Comparison of ENCODE assay signal across 8 cellular contexts in genomic region chr3:101722394-101723173, GRCh38. TPM values are rescaled to one million over a fixed set of nuclear protein-coding genes. Genes with fewer than 3 reads are reported as not detected.
A peak's percentile ranks its signal among the peaks of the same experiment; 100 is the strongest.
DNase-seq lines count a peak whose midpoint lies in the region; ATAC-seq, FAIRE-seq and TF ChIP-seq lines count a peak whose summit lies in the region.

No MANE protein-coding gene starts in this region.

- FAIRE-seq in GM12878 (lab: Jason Lieb, UNC) = peak; percentile 86

- H3K27ac ChIP-seq in GM12878 (ENCODE audit: control insufficient read depth, insufficient read depth) = peak overlapping the region; percentile 92
- H3K27ac ChIP-seq in substantia nigra (ENCODE audit: low read depth, low read length, poor library complexity, severe bottlenecking) = no peak overlapping the region

- 1% methylated on average over 7 of the region's 7 CpGs for WGBS in GM12878 (ENCODE audit: insufficient coverage, insufficient replicate concordance, low lambda C conversion rate, missing lambda C conversion rate)

- intact Hi-C loops in GM12878 (cut with micrococcal nuclease; ENCODE audit: unreplicated experiment) = loop anchor here (10.0 kb wide), 1 partner anchor 222 kb away; no protein-coding TSS in a partner anchor
- intact Hi-C loops in left cardiac atrium (cut with DNase I) = no loop called here

- in situ Hi-C loops in GM12878 (cut with MboI) = no loop called here

- H3K79me2 ChIP-seq in GM12878 (ENCODE audit: control insufficient read depth, insufficient read depth, low read length) = peaks cover 20% of the 10 kb centered on the region

- TF ChIP-seq CTCF in GM12864 (IDR thresholded peaks at IDR 0.05; ENCODE audit: low read depth, low read length, missing control alignments) (no peak), GM12878 (IDR thresholded peaks at IDR 0.05 in 2 of 3, conservative IDR thresholded peaks at IDR 0.05 in 1 of 3; ENCODE audit: control insufficient read depth in 2 of 3, extremely low read depth in 1 of 3, insufficient read depth in 1 of 3, low read depth in 3 of 3, low read length in 3 of 3) (no peak), BE2C (IDR thresholded peaks at IDR 0.05; ENCODE audit: low read depth, low read length) (no peak)

- SMC1A ChIA-PET in GM12878 (lab: Charles Lee; ENCODE audit: uncharacterized antibody, unreplicated experiment) = interaction anchor here (0.6 to 2.2 kb wide), 3 partner anchors 21 to 50 kb away, joined by 4 to 9 read pairs (median 5); no protein-coding TSS in a partner anchor

- H3K27me3 ChIP-seq in GM12878 (replicated peaks in 1 of 2; ENCODE audit: control insufficient read depth in 2 of 2, insufficient read depth in 2 of 2, low read length in 1 of 2) (no peaks in the 10 kb centered on the region), BE2C (no peaks in the 10 kb centered on the region)

- no peaks in the 10 kb centered on the region for H3K36me3 ChIP-seq in GM12878 (ENCODE audit: control insufficient read depth in 2 of 2, insufficient read depth in 2 of 2, low read length in 1 of 2)
- H3K36me3 ChIP-seq in BE2C = peaks cover 13% of the 10 kb centered on the region

- CTCF ChIA-PET in GM12878 (lab: Yijun Ruan, JAX) = interaction anchor here (0.6 to 1.8 kb wide), 7 partner anchors 13 to 502 kb away, joined by 3 to 4 read pairs (median 3); partner anchors contain the start of gene RPL24

- no TSS peak for BruUV-seq in GM12878 (replicated peaks; lab: Mats Ljungman, UMichigan)

- no peak overlapping the region; the same call in 1 of the 2 replicates for H3K4me3 ChIP-seq in GM12864 (ENCODE audit: low read depth, low read length)
- H3K4me3 ChIP-seq in GM12878 = peak overlapping the region; percentile 59; the same call in 1 of the 2 replicates
- H3K4me3 ChIP-seq in BE2C (ENCODE audit: low read depth, low read length) = no peak overlapping the region

- RAD21 ChIA-PET in GM12878 (lab: Charles Lee; ENCODE audit: unreplicated experiment) = interaction anchor here (0.8 to 1.7 kb wide), 4 partner anchors 22 to 503 kb away, joined by 3 to 5 read pairs (median 4); no protein-coding TSS in a partner anchor

- H3K4me1 ChIP-seq in GM12878 (ENCODE audit: control insufficient read depth, insufficient read depth, low read length) (peaks cover 15% of the 10 kb centered on the region), BE2C (no peaks in the 10 kb centered on the region; the same call in 1 of the 2 replicates)

- TF ChIP-seq EP300 in GM12878 (IDR thresholded peaks at IDR 0.05; ENCODE audit: borderline replicate concordance in 1 of 2, control insufficient read depth in 1 of 2, low read depth in 2 of 2, low read length in 2 of 2) = peak in 1 of 2 experiments; percentile 81; a peak in 2 of 4 replicates

- TF ChIP-seq POLR2A in GM12878 (IDR thresholded peaks at IDR 0.05; ENCODE audit: low read depth, low read length) = no peak

- H3K9me3 ChIP-seq in GM12878 (replicated peaks; ENCODE audit: control insufficient read depth, insufficient read depth, low read length) (no peaks in the 10 kb centered on the region), BE2C (no peaks in the 10 kb centered on the region)

- no peak for TF ChIP-seq RAD21 in GM12878 (IDR thresholded peaks at IDR 0.05; ENCODE audit: insufficient read depth, low read depth, low read length)

- DNase-seq in GM12864 (ENCODE audit: low read depth) (peak; percentile 87), GM12878 (ENCODE audit: low read depth, low spot score) (peak; percentile 78), substantia nigra (lab: John Stamatoyannopoulos, UW) (no peak), NCI-H82 treated with DMSO at 0.1 percent for 48 hours (lab: John Stamatoyannopoulos, UW; ENCODE audit: unreplicated experiment) (no peak), BE2C (no peak), left cardiac atrium (no peak)

- peak overlapping the region; percentile 51; the same call in 1 of the 2 replicates for H3K9ac ChIP-seq in GM12878 (ENCODE audit: control insufficient read depth, insufficient read depth, low read length)

- ATAC-seq in GM21423 (IDR thresholded peaks at IDR 0.05; ENCODE audit: unreplicated experiment) (peak; percentile 50), HG03575 (IDR thresholded peaks at IDR 0.05; ENCODE audit: extremely low read depth, insufficient number of reproducible peaks, low FRiP score, unreplicated experiment) (peak; percentile 61), GM12878 (peak; percentile 57), left cardiac atrium (no peak)

- peak overlapping the region; percentile 88 for H3K4me2 ChIP-seq in GM12878 (ENCODE audit: control insufficient read depth, insufficient read depth)

- H2AFZ ChIP-seq in GM12878 (ENCODE audit: control insufficient read depth, low read depth, low read length) = peak overlapping the region; percentile 22

- POLR2A ChIA-PET in GM12878 (lab: Charles Lee) = interaction anchor here (0.5 to 1.0 kb wide), 6 partner anchors 21 to 142 kb away, joined by 3 to 4 read pairs (median 3); partner anchors contain the start of genes NXPE3 and RPL24

- no peaks in the 10 kb centered on the region for H4K20me1 ChIP-seq in GM12878 (ENCODE audit: control insufficient read depth, insufficient read depth)

RNA-seq across cellular contexts. Expression of gene CEP97, which starts 1.8 kb away (rescaled TPM):
- total RNA-seq in GM12878 (2013; cell fraction: nucleolus; rRNA removed) = 25.0 and 28.7 TPM in 2 replicates
- total RNA-seq in GM12878 (2014; rRNA removed) (9.4 and 10.1 TPM in 2 replicates), GM12878 (2014; rRNA removed; fragmentation: Illumina TruSeq; extraction: Trizol) (13.7 and 14.0 TPM in 2 replicates), GM12878 (2021) (11.5 and 11.7 TPM in 2 replicates), left cardiac atrium (1 to 10 TPM; 5.1 to 6.1 TPM)
- polyA plus RNA-seq in GM12878 (2011; ENCODE audit: low read depth) = 2.3 TPM
- polyA plus RNA-seq in GM12878 (2011; rRNA removed) (2.7 and 5.8 TPM in 2 replicates), GM12878 (2014; fragmentation: Illumina TruSeq; extraction: Trizol) (6.2 and 6.7 TPM in 2 replicates), GM12878 (2014; fragmentation: Nextera tagmentation; extraction: Ambion mirVana) (1 to 10 TPM; 1.9 to 4.3 TPM), GM12878 (2014; rRNA removed) (2.9 and 3.4 TPM in 2 replicates), GM12878 (2016; fragmentation: Nextera tagmentation; extraction: Ambion mirVana) (1 to 10 TPM; 5.4 to 6.5 TPM)
- 1.4 and 2.1 TPM in 2 replicates for polyA plus RNA-seq in GM12878 (2011; cell fraction: cytosol; rRNA removed)
- 2.2 and 5.1 TPM in 2 replicates for polyA plus RNA-seq in GM12878 (2011; cell fraction: nucleus; rRNA removed)
- 2.9 and 3.1 TPM in 2 replicates for polyA plus RNA-seq in GM12878 (2012)
- 6.4 and 10.5 TPM in 2 replicates for polyA minus RNA-seq in GM12878 (2011; rRNA and poly(A)+ RNA removed)
- 3.5 and 3.8 TPM in 2 replicates for polyA minus RNA-seq in GM12878 (2011; cell fraction: cytosol; rRNA and poly(A)+ RNA removed)
- polyA minus RNA-seq in GM12878 (2011; cell fraction: nucleus; rRNA and poly(A)+ RNA removed) = 4.2 and 4.8 TPM in 2 replicates
- polyA plus RNA-seq in BE2C (2012; ENCODE audit: insufficient read depth, insufficient read length, low read depth) = 4.7 TPM

RNA-seq across cellular contexts. Expression of gene RPL24, which starts 36.1 kb away (rescaled TPM):
- 234 and 239 TPM in 2 replicates for total RNA-seq in GM12878 (2013; cell fraction: nucleolus; rRNA removed)
- total RNA-seq in GM12878 (2014; rRNA removed) = 2,238 and 2,984 TPM in 2 replicates
- 2,534 and 2,672 TPM in 2 replicates for total RNA-seq in GM12878 (2014; rRNA removed; fragmentation: Illumina TruSeq; extraction: Trizol)
- total RNA-seq in GM12878 (2021) = 1,732 and 1,820 TPM in 2 replicates
- 1,487 TPM for polyA plus RNA-seq in GM12878 (2011; ENCODE audit: low read depth)
- 2,067 and 2,200 TPM in 2 replicates for polyA plus RNA-seq in GM12878 (2011; rRNA removed)
- polyA plus RNA-seq in GM12878 (2011; cell fraction: cytosol; rRNA removed) = 988 and 1,251 TPM in 2 replicates
- 683 and 939 TPM in 2 replicates for polyA plus RNA-seq in GM12878 (2011; cell fraction: nucleus; rRNA removed)
- polyA plus RNA-seq in GM12878 (2012) = 2,416 and 3,110 TPM in 2 replicates
- polyA plus RNA-seq in GM12878 (2014; fragmentation: Illumina TruSeq; extraction: Trizol) = 2,624 and 3,096 TPM in 2 replicates
- 1,000 to 10,000 TPM; 1,682 to 2,114 TPM for polyA plus RNA-seq in GM12878 (2014; fragmentation: Nextera tagmentation; extraction: Ambion mirVana)
- 4,115 and 6,051 TPM in 2 replicates for polyA plus RNA-seq in GM12878 (2014; rRNA removed)
- polyA plus RNA-seq in GM12878 (2016; fragmentation: Nextera tagmentation; extraction: Ambion mirVana) = 100 to 1,000 TPM; 898 to 965 TPM
- 372 and 616 TPM in 2 replicates for polyA minus RNA-seq in GM12878 (2011; rRNA and poly(A)+ RNA removed)
- 198 and 199 TPM in 2 replicates for polyA minus RNA-seq in GM12878 (2011; cell fraction: cytosol; rRNA and poly(A)+ RNA removed)
- polyA minus RNA-seq in GM12878 (2011; cell fraction: nucleus; rRNA and poly(A)+ RNA removed) = 168 and 254 TPM in 2 replicates
- polyA plus RNA-seq in BE2C (2012; ENCODE audit: insufficient read depth, insufficient read length, low read depth) = 1,185 TPM
- 100 to 1,000 TPM; 824 to 885 TPM for total RNA-seq in left cardiac atrium

RNA-seq across cellular contexts. Expression of gene ZBTB11, which starts 45.7 kb away (rescaled TPM):
- total RNA-seq in GM12878 (2013; cell fraction: nucleolus; rRNA removed) = 64.9 and 66.7 TPM in 2 replicates
- total RNA-seq in GM12878 (2014; rRNA removed) = 23.8 and 28.4 TPM in 2 replicates
- 25.7 and 26.4 TPM in 2 replicates for total RNA-seq in GM12878 (2014; rRNA removed; fragmentation: Illumina TruSeq; extraction: Trizol)
- total RNA-seq in GM12878 (2021) = 19.2 and 19.7 TPM in 2 replicates
- polyA plus RNA-seq in GM12878 (2011; ENCODE audit: low read depth) = 5.4 TPM
- polyA plus RNA-seq in GM12878 (2011; rRNA removed) = 21.4 and 31.9 TPM in 2 replicates
- 6.4 and 7.6 TPM in 2 replicates for polyA plus RNA-seq in GM12878 (2011; cell fraction: cytosol; rRNA removed)
- 16.2 and 20.1 TPM in 2 replicates for polyA plus RNA-seq in GM12878 (2011; cell fraction: nucleus; rRNA removed)
- 8.6 and 11.0 TPM in 2 replicates for polyA plus RNA-seq in GM12878 (2012)
- polyA plus RNA-seq in GM12878 (2014; fragmentation: Illumina TruSeq; extraction: Trizol) = 20.5 and 25.5 TPM in 2 replicates
- 1 to 10 TPM; 3.5 to 5.0 TPM for polyA plus RNA-seq in GM12878 (2014; fragmentation: Nextera tagmentation; extraction: Ambion mirVana)
- 14.3 and 15.0 TPM in 2 replicates for polyA plus RNA-seq in GM12878 (2014; rRNA removed)
- polyA plus RNA-seq in GM12878 (2016; fragmentation: Nextera tagmentation; extraction: Ambion mirVana) = 10 to 100 TPM; 14.6 to 16.3 TPM
- 22.4 and 28.2 TPM in 2 replicates for polyA minus RNA-seq in GM12878 (2011; rRNA and poly(A)+ RNA removed)
- polyA minus RNA-seq in GM12878 (2011; cell fraction: cytosol; rRNA and poly(A)+ RNA removed) = 15.4 and 15.6 TPM in 2 replicates
- 21.2 and 35.5 TPM in 2 replicates for polyA minus RNA-seq in GM12878 (2011; cell fraction: nucleus; rRNA and poly(A)+ RNA removed)
- 18.6 TPM for polyA plus RNA-seq in BE2C (2012; ENCODE audit: insufficient read depth, insufficient read length, low read depth)
- 10 to 100 TPM in 1 of 2 donors, 1 to 10 TPM in 1; 8.3 to 10.3 TPM for total RNA-seq in left cardiac atrium

RNA-seq across cellular contexts. Expression of gene NXPE3, which starts 56.4 kb away (rescaled TPM):
- 2.5 and 3.0 TPM in 2 replicates for total RNA-seq in GM12878 (2013; cell fraction: nucleolus; rRNA removed)
- total RNA-seq in GM12878 (2014; rRNA removed) (4.5 and 5.5 TPM in 2 replicates), GM12878 (2014; rRNA removed; fragmentation: Illumina TruSeq; extraction: Trizol) (2.4 TPM in 2 replicates), GM12878 (2021) (6.4 and 6.9 TPM in 2 replicates), left cardiac atrium (10 to 100 TPM; 34.2 to 35.1 TPM)
- polyA plus RNA-seq in GM12878 (2011; ENCODE audit: low read depth) = 2.1 TPM
- polyA plus RNA-seq in GM12878 (2011; rRNA removed) (3.7 and 4.7 TPM in 2 replicates), GM12878 (2014; fragmentation: Illumina TruSeq; extraction: Trizol) (5.0 and 5.5 TPM in 2 replicates), GM12878 (2014; fragmentation: Nextera tagmentation; extraction: Ambion mirVana) (1 to 10 TPM; 2.0 to 2.2 TPM), GM12878 (2014; rRNA removed) (5.2 and 5.4 TPM in 2 replicates), GM12878 (2016; fragmentation: Nextera tagmentation; extraction: Ambion mirVana) (1 to 10 TPM; 6.8 to 8.7 TPM)
- 3.3 and 4.3 TPM in 2 replicates for polyA plus RNA-seq in GM12878 (2011; cell fraction: cytosol; rRNA removed)
- 2.0 and 2.1 TPM in 2 replicates for polyA plus RNA-seq in GM12878 (2011; cell fraction: nucleus; rRNA removed)
- polyA plus RNA-seq in GM12878 (2012) = 2.3 and 2.6 TPM in 2 replicates
- polyA minus RNA-seq in GM12878 (2011; rRNA and poly(A)+ RNA removed) = 6.5 and 8.9 TPM in 2 replicates
- 2.0 and 2.3 TPM in 2 replicates for polyA minus RNA-seq in GM12878 (2011; cell fraction: cytosol; rRNA and poly(A)+ RNA removed)
- 2.3 and 4.4 TPM in 2 replicates for polyA minus RNA-seq in GM12878 (2011; cell fraction: nucleus; rRNA and poly(A)+ RNA removed)
- polyA plus RNA-seq in BE2C (2012; ENCODE audit: insufficient read depth, insufficient read length, low read depth) = 24.5 TPM

Comparison
In these comparisons a context has a peak if more than half of its experiments do, and no peak if none do; other contexts are left out.
1. DNase-seq: peak in GM12864 (single experiment) and GM12878 (single experiment); none in substantia nigra (0 of 49), NCI-H82 treated with DMSO at 0.1 percent for 48 hours (single experiment), BE2C (single experiment) and left cardiac atrium (single experiment).
2. ATAC-seq: peak in GM21423 (single experiment), HG03575 (single experiment) and GM12878 (single experiment); none in left cardiac atrium (0 of 2).